8 cellular contexts compared by ENCODE assay signal in genomic region chr22:30397656-30398635, GRCh38. TPM values are rescaled to one million over a fixed set of nuclear protein-coding genes. Genes with fewer than 3 reads are reported as not detected.
DNase-seq lines count a peak whose midpoint lies in the region; ATAC-seq and TF ChIP-seq lines count a peak whose summit lies in the region.

No MANE protein-coding gene starts in this region.

- H4K91ac ChIP-seq in neuronal stem cell (ENCODE audit: low read depth, low read length, poor library complexity): no peak overlapping the region

- no peaks in the 10 kb centered on the region for H3K79me1 ChIP-seq in neuronal stem cell (ENCODE audit: low read depth, low read length)

- intact Hi-C loops in CD4-positive, alpha-beta memory T cell (cut with micrococcal nuclease): loop anchor here (1.0 kb wide), 1 partner anchor 26 kb away; no protein-coding TSS in a partner anchor
- intact Hi-C loops in Panc1 (cut with micrococcal nuclease; ENCODE audit: unreplicated experiment): no loop called here
- intact Hi-C loops in adrenal gland (cut with DNase I): no loop called here

- TF ChIP-seq CTCF in Panc1 (IDR thresholded peaks at IDR 0.05): no peak
- no peak for TF ChIP-seq CTCF in adrenal gland (IDR thresholded peaks at IDR 0.05)

- H3K4me1 ChIP-seq in CD4-positive, alpha-beta memory T cell (ENCODE audit: insufficient read depth, low read length): peaks cover 27% of the 10 kb centered on the region
- H3K4me1 ChIP-seq in Panc1 (ENCODE audit: control insufficient read depth, insufficient read depth, low read length) (0 out of 2 replicates have a peak, but pooled peaks cover 8% of the 10 kb centered on the region), neuronal stem cell (ENCODE audit: control insufficient read depth in 2 of 2, insufficient read depth in 1 of 2, low read depth in 1 of 2, low read length in 2 of 2) (peaks cover 19 to 25% of the 10 kb centered on the region in 2 donors), adrenal gland (replicated peaks in 1 of 2) (peaks cover 14 to 18% of the 10 kb centered on the region in 2 donors)

- no peaks in the 10 kb centered on the region for H3K27me3 ChIP-seq in CD4-positive, alpha-beta memory T cell (ENCODE audit: insufficient read depth, low read length)
- H3K27me3 ChIP-seq in Panc1 (ENCODE audit: control insufficient read depth, insufficient read depth, low read length) (no peaks in the 10 kb centered on the region), neuronal stem cell (ENCODE audit: control insufficient read depth in 3 of 3, insufficient read depth in 3 of 3, low read depth in 1 of 3, low read length in 3 of 3) (peaks cover 0 to 22% (median 10%) of the 10 kb centered on the region in 3 experiments), adrenal gland (no peaks in the 10 kb centered on the region)

- WGBS in neuronal stem cell (ENCODE audit: extremely low coverage in 2 of 2, insufficient read length in 2 of 2, insufficient replicate concordance in 1 of 2), 2 donors: no CpG with 5 or more reads among the region's 11 CpGs
- WGBS in adrenal gland, 4 donors: 32 to 73% (median 43%) methylated on average over 4 to 11 of the region's 11 CpGs

- no peak overlapping the region for H2BK5ac ChIP-seq in neuronal stem cell (ENCODE audit: low read length)

- peak overlapping the region; percentile 67 to 90 (median 78) for H3K4me3 Mint-ChIP-seq in CD4-positive, alpha-beta memory T cell

- no peak overlapping the region for H3K4ac ChIP-seq in neuronal stem cell (ENCODE audit: low read length)

- no peak overlapping the region for H3K9ac ChIP-seq in neuronal stem cell (ENCODE audit: low read depth, low read length, poor library complexity)

- TSS peak; percentile 66 for BruUV-seq in Panc1 (replicated peaks; lab: Mats Ljungman, UMichigan)

- peak overlapping the region; percentile 98 for H2AFZ ChIP-seq in neuronal stem cell (ENCODE audit: low read length)

- CTCF ChIA-PET in CD4-positive, alpha-beta memory T cell (lab: Charles Lee; ENCODE audit: partially characterized antibody): interaction anchor here (0.7 to 16.0 kb wide), 9 partner anchors 11 to 110 kb away, joined by 3 to 194 read pairs (median 5); partner anchors contain the start of genes CASTOR1, MTFP1 and RNF215
- CTCF ChIA-PET in Panc1 (lab: Charles Lee): no interaction called here

- peak overlapping the region; percentile 56 for H2AK5ac ChIP-seq in neuronal stem cell (ENCODE audit: low read depth, low read length)

- peak overlapping the region; percentile 39 for H3K27ac ChIP-seq in CD4-positive, alpha-beta memory T cell (ENCODE audit: low read depth, low read length)
- H3K27ac ChIP-seq in Panc1 (ENCODE audit: low read length): peak overlapping the region; percentile 42
- H3K27ac ChIP-seq in epithelial cell of prostate: peak overlapping the region; percentile 72
- no peak overlapping the region for H3K27ac ChIP-seq in neuronal stem cell (replicated peaks; ENCODE audit: low read length)
- no peak overlapping the region for H3K27ac ChIP-seq in adrenal gland

- no peak overlapping the region for H3K23ac ChIP-seq in neuronal stem cell (ENCODE audit: low read depth, low read length, poor library complexity)

- POLR2A ChIA-PET in CD4-positive, alpha-beta memory T cell (lab: Charles Lee; ENCODE audit: partially characterized antibody): interaction anchor here (1.1 to 6.4 kb wide), 8 partner anchors 10 to 115 kb away, joined by 3 to 91 read pairs (median 6); partner anchors contain the start of genes CASTOR1, MTFP1 and RNF215
- POLR2A ChIA-PET in Panc1 (lab: Charles Lee): no interaction called here

- H3K27me3 Mint-ChIP-seq in CD4-positive, alpha-beta memory T cell: peaks cover 0 to 2% of the 10 kb centered on the region in 2 donors

- no peaks in the 10 kb centered on the region for H3K36me3 ChIP-seq in CD4-positive, alpha-beta memory T cell (ENCODE audit: insufficient read depth, low read length)
- H3K36me3 ChIP-seq in Panc1 (ENCODE audit: control insufficient read depth, insufficient read depth, low read length): no peaks in the 10 kb centered on the region
- H3K36me3 ChIP-seq in neuronal stem cell (replicated peaks in 1 of 2; ENCODE audit: control insufficient read depth in 2 of 2, insufficient read depth in 2 of 2, low read length in 2 of 2): no peaks in the 10 kb centered on the region
- no peaks in the 10 kb centered on the region for H3K36me3 ChIP-seq in adrenal gland (replicated peaks in 1 of 2)

- no peak overlapping the region for H2BK15ac ChIP-seq in neuronal stem cell (ENCODE audit: low read length)

- no peak for TF ChIP-seq POLR2A in adrenal gland (IDR thresholded peaks at IDR 0.05)

- H3K9me3 Mint-ChIP-seq in CD4-positive, alpha-beta memory T cell: no peaks in the 10 kb centered on the region

- H2BK12ac ChIP-seq in neuronal stem cell (ENCODE audit: low read length): no peak overlapping the region

- in situ Hi-C loops in Panc1 (cut with HindIII; ENCODE audit: low pct_unique_long_range_greater_than_20kb, low sequenced_read_pairs): no loop called here

- H3K14ac ChIP-seq in neuronal stem cell (ENCODE audit: low read length): no peak overlapping the region

- ATAC-seq in Panc1: peak; percentile 31
- ATAC-seq in HG03432 (IDR thresholded peaks at IDR 0.05; ENCODE audit: unreplicated experiment): no peak
- ATAC-seq in HG03196 (IDR thresholded peaks at IDR 0.05; ENCODE audit: unreplicated experiment): no peak
- no peak for ATAC-seq in HG03135 (IDR thresholded peaks at IDR 0.05; ENCODE audit: unreplicated experiment)

- no peak overlapping the region for H2BK120ac ChIP-seq in neuronal stem cell (ENCODE audit: low read depth, low read length)

- H3K4me2 ChIP-seq in neuronal stem cell (ENCODE audit: insufficient read depth, low read length, poor library complexity, severe bottlenecking): peak overlapping the region; percentile 87

- peak overlapping the region; percentile 67 for H3K18ac ChIP-seq in neuronal stem cell (ENCODE audit: low read length)

- peaks cover 0 to 2% of the 10 kb centered on the region in 2 donors for H3K36me3 Mint-ChIP-seq in CD4-positive, alpha-beta memory T cell

- no peaks in the 10 kb centered on the region for H3K9me3 ChIP-seq in CD4-positive, alpha-beta memory T cell (ENCODE audit: control insufficient read depth in 1 of 2, low read length in 2 of 2)
- H3K9me3 ChIP-seq in Panc1 (ENCODE audit: control insufficient read depth, insufficient read depth, low read depth, low read length) (no peaks in the 10 kb centered on the region), neuronal stem cell (replicated peaks in 1 of 2; ENCODE audit: control insufficient read depth in 2 of 2, insufficient read depth in 1 of 2, low read depth in 1 of 2, low read length in 2 of 2) (no peaks in the 10 kb centered on the region), adrenal gland (replicated peaks in 1 of 3) (no peaks in the 10 kb centered on the region)

- H3K4me1 Mint-ChIP-seq in CD4-positive, alpha-beta memory T cell: peaks cover 16 to 34% (median 27%) of the 10 kb centered on the region in 4 donors

- DNase-seq in CD4-positive, alpha-beta memory T cell: no peak
- DNase-seq in Panc1 (ENCODE audit: low read depth, low spot score): no peak
- no peak for DNase-seq in epithelial cell of prostate (ENCODE audit: low read depth, low spot score)
- no peak for DNase-seq in neuronal stem cell (ENCODE audit: low spot score)
- DNase-seq in adrenal gland: no peak

- H3K4me3 ChIP-seq in CD4-positive, alpha-beta memory T cell (ENCODE audit: low read length in 2 of 2): peak overlapping the region in 1 of 2 donors; percentile 18
- H3K4me3 ChIP-seq in Panc1 (ENCODE audit: low read depth in 2 of 2, low read length in 2 of 2): peak overlapping the region; percentile 53 to 69
- peak overlapping the region; percentile 64 to 84 for H3K4me3 ChIP-seq in neuronal stem cell (ENCODE audit: low read length in 2 of 2)
- H3K4me3 ChIP-seq in adrenal gland: peak overlapping the region in 2 of 4 donors; percentile 25 to 71

- no peak overlapping the region for H4K8ac ChIP-seq in neuronal stem cell (ENCODE audit: low read depth, low read length)

- peak overlapping the region; percentile 22 to 88 (median 85) for H3K27ac Mint-ChIP-seq in CD4-positive, alpha-beta memory T cell

RNA-seq across cellular contexts. Expression of gene SEC14L2, which starts 1.1 kb away (rescaled TPM):
- total RNA-seq in CD4-positive, alpha-beta memory T cell: 1 to 10 TPM; 6.0 to 8.6 TPM
- 10 to 100 TPM in 1 of 2 donors, 1 to 10 TPM in 1; 9.7 to 13.8 TPM for polyA plus RNA-seq in CD4-positive, alpha-beta memory T cell
- total RNA-seq in Panc1 (2021; ENCODE audit: unreplicated experiment) (10.7 TPM), adrenal gland (1 to 10 TPM; 2.3 to 7.7 (median 5.0) TPM)
- 7.2 TPM for polyA plus RNA-seq in Panc1 (2012; ENCODE audit: insufficient read length)
- 2.3 TPM for polyA plus RNA-seq in neuronal stem cell (2013, experiment 1 of 2)
- polyA plus RNA-seq in neuronal stem cell (2013, experiment 2 of 2): 2.2 TPM
- polyA plus RNA-seq in adrenal gland: 1 to 10 TPM in 2 of 3 donors, under 1 TPM in 1; 0.99 to 3.1 (median 2.1) TPM

RNA-seq across cellular contexts. Expression of gene RNF215, which starts 10.7 kb away (rescaled TPM):
- total RNA-seq in CD4-positive, alpha-beta memory T cell: 1 to 10 TPM; 6.1 to 6.6 TPM
- polyA plus RNA-seq in CD4-positive, alpha-beta memory T cell: under 1 TPM; 0.29 to 0.53 TPM
- total RNA-seq in Panc1 (2021; ENCODE audit: unreplicated experiment) (35.8 TPM), adrenal gland (10 to 100 TPM in 5 of 8 donors, 1 to 10 TPM in 3; 8.8 to 20.1 (median 12.1) TPM)
- polyA plus RNA-seq in Panc1 (2012; ENCODE audit: insufficient read length): 37.7 TPM
- 9.1 TPM for polyA plus RNA-seq in neuronal stem cell (2013, experiment 1 of 2)
- polyA plus RNA-seq in neuronal stem cell (2013, experiment 2 of 2): 9.6 TPM
- 10 to 100 TPM in 2 of 3 donors, 1 to 10 TPM in 1; 2.0 to 17.4 (median 17.1) TPM for polyA plus RNA-seq in adrenal gland

RNA-seq across cellular contexts. Expression of gene MTFP1, which starts 27.6 kb away (rescaled TPM):
- total RNA-seq in CD4-positive, alpha-beta memory T cell: 10 to 100 TPM; 13.5 to 15.7 TPM
- 10 to 100 TPM; 31.1 to 47.4 TPM for polyA plus RNA-seq in CD4-positive, alpha-beta memory T cell
- total RNA-seq in Panc1 (2021; ENCODE audit: unreplicated experiment): 21.5 TPM
- 43.6 TPM for polyA plus RNA-seq in Panc1 (2012; ENCODE audit: insufficient read length)
- polyA plus RNA-seq in neuronal stem cell (2013, experiment 1 of 2): 14.0 TPM
- 14.3 TPM for polyA plus RNA-seq in neuronal stem cell (2013, experiment 2 of 2)
- total RNA-seq in adrenal gland: 10 to 100 TPM; 10.4 to 36.3 (median 12.9) TPM
- 10 to 100 TPM; 13.7 to 19.7 (median 16.3) TPM for polyA plus RNA-seq in adrenal gland

RNA-seq across cellular contexts. Expression of gene CCDC157, which starts 41.1 kb away (rescaled TPM):
- 1 to 10 TPM; 2.1 to 3.0 TPM for total RNA-seq in CD4-positive, alpha-beta memory T cell
- polyA plus RNA-seq in CD4-positive, alpha-beta memory T cell: 1 to 10 TPM in 1 of 2 donors, under 1 TPM in 1; 0.38 to 3.9 TPM
- total RNA-seq in Panc1 (2021; ENCODE audit: unreplicated experiment) (2.1 TPM), adrenal gland (1 to 10 TPM in 7 of 8 donors, under 1 TPM in 1; 0.48 to 9.9 (median 2.8) TPM)
- 3.0 TPM for polyA plus RNA-seq in Panc1 (2012; ENCODE audit: insufficient read length)
- polyA plus RNA-seq in neuronal stem cell (2013, experiment 1 of 2): 4.8 TPM
- 4.9 TPM for polyA plus RNA-seq in neuronal stem cell (2013, experiment 2 of 2)
- 1 to 10 TPM in 2 of 3 donors, under 1 TPM in 1; 0.75 to 5.3 (median 3.7) TPM for polyA plus RNA-seq in adrenal gland

RNA-seq across cellular contexts. Expression of gene SF3A1, which starts 41.3 kb away (rescaled TPM):
- 100 to 1,000 TPM; 279 to 301 TPM for total RNA-seq in CD4-positive, alpha-beta memory T cell
- 100 to 1,000 TPM in 1 of 2 donors, 10 to 100 TPM in 1; 44.0 to 155 TPM for polyA plus RNA-seq in CD4-positive, alpha-beta memory T cell
- 176 TPM for total RNA-seq in Panc1 (2021; ENCODE audit: unreplicated experiment)
- polyA plus RNA-seq in Panc1 (2012; ENCODE audit: insufficient read length): 217 TPM
- 131 TPM for polyA plus RNA-seq in neuronal stem cell (2013, experiment 1 of 2)
- 132 TPM for polyA plus RNA-seq in neuronal stem cell (2013, experiment 2 of 2)
- total RNA-seq in adrenal gland: 100 to 1,000 TPM in 6 of 8 donors, 10 to 100 TPM in 2; 38.0 to 212 (median 157) TPM
- 10 to 100 TPM; 15.7 to 69.6 (median 24.1) TPM for polyA plus RNA-seq in adrenal gland

Comparison
In these comparisons a context has a peak if more than half of its experiments do, and no peak if none do; other contexts are left out.
1. H3K27ac ChIP-seq: peak in CD4-positive, alpha-beta memory T cell (single experiment), Panc1 (single experiment) and epithelial cell of prostate (single experiment); none in neuronal stem cell (single experiment) and adrenal gland (0 of 5).